ENCODE assay signal across 8 cellular contexts in the genomic region with DNA sequence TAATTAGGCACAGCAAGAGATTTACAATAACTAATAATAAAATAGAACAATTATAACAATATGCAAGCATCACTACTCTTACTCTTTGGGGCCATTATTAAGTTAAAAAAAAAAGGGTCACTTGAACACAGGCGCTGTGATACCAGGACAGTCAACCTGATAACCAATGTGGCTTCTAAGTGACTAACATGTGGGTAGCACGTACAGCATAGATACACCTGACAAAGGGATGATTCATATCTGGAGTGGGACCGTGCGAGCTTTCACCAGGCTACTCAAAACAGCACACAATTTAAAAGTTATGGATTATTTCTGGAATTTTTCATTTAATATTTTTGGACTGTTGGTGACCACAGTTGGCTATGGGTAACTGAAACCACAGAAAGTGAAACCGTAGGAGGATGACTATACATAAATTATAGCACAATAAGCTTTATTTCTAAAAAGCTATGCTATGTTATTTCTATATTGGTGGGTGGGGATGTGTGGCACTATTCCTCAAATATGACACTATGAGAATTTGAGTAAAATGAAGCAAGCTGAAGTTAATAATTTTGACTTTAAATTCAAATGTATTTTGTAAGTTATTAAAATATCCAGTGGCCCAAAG.
A peak's percentile ranks its signal among the peaks of the same experiment; 100 is the strongest.
DNase-seq lines count a peak whose midpoint lies in the region; ATAC-seq and TF ChIP-seq lines count a peak whose summit lies in the region.

No MANE protein-coding gene starts in this region.

- H3K4me3 Mint-ChIP-seq in activated CD8-positive, alpha-beta T cell treated with anti-CD3 and anti-CD28 coated beads, Interleukin-2, amount 10 ng/mL, durations not matched to agents 7 days and 5 days: no peak overlapping the region

- H3K27ac ChIP-seq in BLaER1 treated with 17β-estradiol and CSF1 and Interleukin-3, amounts not matched to agents 10 nM and 100 nM: peak overlapping the region in 7 of 11 experiments; percentile 27 to 78 (median 38); a peak in 10 of 22 replicates
- H3K27ac ChIP-seq in brain microvascular endothelial cell: no peak overlapping the region
- H3K27ac ChIP-seq in SJCRH30: no peak overlapping the region

- H3K4me3 ChIP-seq in BLaER1 treated with 17β-estradiol and CSF1 and Interleukin-3, amounts not matched to agents 10 nM and 100 nM: peak overlapping the region in 1 of 10 experiments; percentile 21; a peak in 2 of 20 replicates
- H3K4me3 ChIP-seq in brain microvascular endothelial cell (ENCODE audit: low read depth, low read length) (no peak overlapping the region), SJCRH30 (no peak overlapping the region)

- no peak for TF ChIP-seq CTCF in brain microvascular endothelial cell (IDR thresholded peaks at IDR 0.05; ENCODE audit: low read depth, low read length, missing control alignments)

- no peaks in the 10 kb centered on the region for H3K27me3 ChIP-seq in BLaER1 treated with 17β-estradiol and CSF1 and Interleukin-3, amounts not matched to agents 10 nM and 100 nM
- no peaks in the 10 kb centered on the region for H3K27me3 ChIP-seq in brain microvascular endothelial cell (replicated peaks)
- no peaks in the 10 kb centered on the region for H3K27me3 ChIP-seq in SJCRH30

- H3K9me3 Mint-ChIP-seq in activated CD8-positive, alpha-beta T cell treated with anti-CD3 and anti-CD28 coated beads, Interleukin-2, amount 10 ng/mL, durations not matched to agents 7 days and 5 days (ENCODE audit: insufficient read depth): peaks cover 10% of the 10 kb centered on the region

- H4K20me1 ChIP-seq in BLaER1 treated with 17β-estradiol and CSF1 and Interleukin-3, amounts not matched to agents 10 nM and 100 nM: no peaks in the 10 kb centered on the region

- POLR2A ChIA-PET in activated CD8-positive, alpha-beta T cell treated with anti-CD3 and anti-CD28 coated beads, Interleukin-2, amount 10 ng/mL, durations not matched to agents 7 days and 5 days (lab: Charles Lee): no interaction called here

- H3K4me1 Mint-ChIP-seq in activated CD8-positive, alpha-beta T cell treated with anti-CD3 and anti-CD28 coated beads, Interleukin-2, amount 10 ng/mL, durations not matched to agents 7 days and 5 days (ENCODE audit: low read depth): peaks cover 20% of the 10 kb centered on the region

- CTCF ChIA-PET in activated CD8-positive, alpha-beta T cell treated with anti-CD3 and anti-CD28 coated beads, Interleukin-2, amount 10 ng/mL, durations not matched to agents 7 days and 5 days (lab: Charles Lee): interaction anchor here (1.6 to 2.1 kb wide), 2 partner anchors 13 to 14 kb away, joined by 4 to 5 read pairs; no protein-coding TSS in a partner anchor

- H3K4me1 ChIP-seq in BLaER1 treated with 17β-estradiol and CSF1 and Interleukin-3, amounts not matched to agents 10 nM and 100 nM: peaks cover 40 to 55% (median 52%) of the 10 kb centered on the region in 10 experiments
- H3K4me1 ChIP-seq in SJCRH30: no peaks in the 10 kb centered on the region

- no peak overlapping the region for H3K27ac Mint-ChIP-seq in activated CD8-positive, alpha-beta T cell treated with anti-CD3 and anti-CD28 coated beads, Interleukin-2, amount 10 ng/mL, durations not matched to agents 7 days and 5 days

- peak; percentile 51 for DNase-seq in activated CD8-positive, alpha-beta T cell treated with anti-CD3 and anti-CD28 coated beads, Interleukin-2, amount 10 ng/mL, durations not matched to agents 7 days and 5 days
- DNase-seq in SW 1271 (lab: John Stamatoyannopoulos, UW) (no peak), brain microvascular endothelial cell (no peak), NCI-H1436 treated with DMSO at 0.1 percent for 48 hours (lab: John Stamatoyannopoulos, UW) (no peak), SJCRH30 (no peak)

- ATAC-seq in GM19324 (IDR thresholded peaks at IDR 0.05; ENCODE audit: low FRiP score, unreplicated experiment) (peak; percentile 84), HG03045 (IDR thresholded peaks at IDR 0.05; ENCODE audit: unreplicated experiment) (peak; percentile 99)
- peak; percentile 92 for ATAC-seq in activated CD8-positive, alpha-beta T cell treated with anti-CD3 and anti-CD28 coated beads, Interleukin-2, amount 10 ng/mL, durations not matched to agents 7 days and 5 days

- in situ Hi-C loops in brain microvascular endothelial cell (cut with HindIII; ENCODE audit: low pct_ligation_motif_present, low sequenced_read_pairs): no loop called here

- peaks cover 2% of the 10 kb centered on the region for H3K27me3 Mint-ChIP-seq in activated CD8-positive, alpha-beta T cell treated with anti-CD3 and anti-CD28 coated beads, Interleukin-2, amount 10 ng/mL, durations not matched to agents 7 days and 5 days (ENCODE audit: low read depth)

- no peak overlapping the region; a peak in 1 of 22 replicates for H3K9ac ChIP-seq in BLaER1 treated with 17β-estradiol and CSF1 and Interleukin-3, amounts not matched to agents 10 nM and 100 nM

- peaks cover 0 to 22% (median 0%) of the 10 kb centered on the region in 11 experiments; a peak in 5 of 22 replicates for H3K36me3 ChIP-seq in BLaER1 treated with 17β-estradiol and CSF1 and Interleukin-3, amounts not matched to agents 10 nM and 100 nM
- H3K36me3 ChIP-seq in brain microvascular endothelial cell (replicated peaks): peaks cover 4% of the 10 kb centered on the region
- H3K36me3 ChIP-seq in SJCRH30: no peaks in the 10 kb centered on the region

- H3K4me2 ChIP-seq in BLaER1 treated with 17β-estradiol and CSF1 and Interleukin-3, amounts not matched to agents 10 nM and 100 nM: peak overlapping the region; percentile 37 to 94 (median 66); a peak in 21 of 22 replicates

- peaks cover 11% of the 10 kb centered on the region for H3K36me3 Mint-ChIP-seq in activated CD8-positive, alpha-beta T cell treated with anti-CD3 and anti-CD28 coated beads, Interleukin-2, amount 10 ng/mL, durations not matched to agents 7 days and 5 days (ENCODE audit: low read depth)

- peaks cover 11 to 43% (median 22%) of the 10 kb centered on the region in 11 experiments; a peak in 21 of 22 replicates for H3K9me3 ChIP-seq in BLaER1 treated with 17β-estradiol and CSF1 and Interleukin-3, amounts not matched to agents 10 nM and 100 nM (replicated peaks in 1 of 11)
- H3K9me3 ChIP-seq in SJCRH30 (replicated peaks): no peaks in the 10 kb centered on the region

Comparison
In these comparisons a context has a peak if more than half of its experiments do, and no peak if none do; other contexts are left out.
1. H3K27ac ChIP-seq: peak in BLaER1 treated with 17β-estradiol and CSF1 and Interleukin-3, amounts not matched to agents 10 nM and 100 nM (7 of 11); none in brain microvascular endothelial cell (single experiment) and SJCRH30 (single experiment).
2. Peak in every context shown above with its lines, with median percentiles within 50 percentile points of each other: ATAC-seq.